1 cellular context compared by ENCODE assay signal in the genomic region with DNA sequence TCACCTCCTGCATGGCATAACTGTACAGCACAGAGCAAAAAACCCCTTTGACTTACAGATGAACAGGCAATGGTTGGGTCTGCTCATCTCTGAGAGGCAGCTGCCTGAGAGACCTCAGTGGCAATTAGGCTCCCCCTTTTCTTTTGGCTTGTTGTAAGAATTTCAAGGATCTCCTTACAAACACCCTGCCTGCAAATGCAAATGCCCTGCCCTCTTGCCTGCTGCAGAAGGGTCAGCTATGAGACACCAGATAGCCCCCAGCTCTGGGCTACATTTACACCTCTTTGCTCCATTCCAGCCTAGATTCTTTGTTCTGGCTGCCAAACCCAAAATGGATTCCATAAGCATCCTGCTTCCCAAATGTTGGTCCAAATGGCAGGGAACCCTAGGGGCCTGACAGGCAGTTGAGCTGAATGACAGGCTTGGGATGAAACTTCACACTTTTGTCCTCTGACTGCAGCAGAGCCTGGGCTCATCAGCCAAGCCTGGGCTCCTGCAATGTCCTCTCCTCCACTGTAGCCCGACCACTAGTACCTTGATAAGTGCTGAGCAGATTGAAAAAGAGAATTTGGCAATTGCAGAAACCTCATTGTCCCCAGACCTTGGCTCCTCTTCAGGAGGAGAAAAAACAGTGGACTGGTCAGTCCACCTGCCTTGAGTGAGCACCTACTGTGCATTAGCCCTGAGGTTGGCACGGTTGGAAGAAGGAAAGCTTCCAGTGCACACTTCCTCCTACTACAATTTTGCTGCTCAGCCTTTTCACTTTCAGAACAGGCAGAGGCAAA.
TF ChIP-seq lines count a peak whose summit lies in the region.

No MANE protein-coding gene starts in this region.

TF ChIP-seq in WTC11, 78 proteins besides CTCF, POLR2A, EP300 and RAD21 (continued from another document):
- TF ChIP-seq, protein P1, sequence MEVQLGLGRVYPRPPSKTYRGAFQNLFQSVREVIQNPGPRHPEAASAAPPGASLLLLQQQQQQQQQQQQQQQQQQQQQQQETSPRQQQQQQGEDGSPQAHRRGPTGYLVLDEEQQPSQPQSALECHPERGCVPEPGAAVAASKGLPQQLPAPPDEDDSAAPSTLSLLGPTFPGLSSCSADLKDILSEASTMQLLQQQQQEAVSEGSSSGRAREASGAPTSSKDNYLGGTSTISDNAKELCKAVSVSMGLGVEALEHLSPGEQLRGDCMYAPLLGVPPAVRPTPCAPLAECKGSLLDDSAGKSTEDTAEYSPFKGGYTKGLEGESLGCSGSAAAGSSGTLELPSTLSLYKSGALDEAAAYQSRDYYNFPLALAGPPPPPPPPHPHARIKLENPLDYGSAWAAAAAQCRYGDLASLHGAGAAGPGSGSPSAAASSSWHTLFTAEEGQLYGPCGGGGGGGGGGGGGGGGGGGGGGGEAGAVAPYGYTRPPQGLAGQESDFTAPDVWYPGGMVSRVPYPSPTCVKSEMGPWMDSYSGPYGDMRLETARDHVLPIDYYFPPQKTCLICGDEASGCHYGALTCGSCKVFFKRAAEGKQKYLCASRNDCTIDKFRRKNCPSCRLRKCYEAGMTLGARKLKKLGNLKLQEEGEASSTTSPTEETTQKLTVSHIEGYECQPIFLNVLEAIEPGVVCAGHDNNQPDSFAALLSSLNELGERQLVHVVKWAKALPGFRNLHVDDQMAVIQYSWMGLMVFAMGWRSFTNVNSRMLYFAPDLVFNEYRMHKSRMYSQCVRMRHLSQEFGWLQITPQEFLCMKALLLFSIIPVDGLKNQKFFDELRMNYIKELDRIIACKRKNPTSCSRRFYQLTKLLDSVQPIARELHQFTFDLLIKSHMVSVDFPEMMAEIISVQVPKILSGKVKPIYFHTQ (CRISPR knock-in tag; IDR thresholded peaks at IDR 0.05), result no peak
- TF ChIP-seq TEAD4 (CRISPR knock-in tag; IDR thresholded peaks at IDR 0.05) (no peak), SMAD4 (CRISPR knock-in tag; IDR thresholded peaks at IDR 0.05) (no peak), E2F1 (CRISPR knock-in tag; IDR thresholded peaks at IDR 0.05) (no peak), NFATC4 (CRISPR knock-in tag; IDR thresholded peaks at IDR 0.05) (no peak), GRHL2 (CRISPR knock-in tag; IDR thresholded peaks at IDR 0.05; ENCODE audit: insufficient replicate concordance, severe bottlenecking) (no peak), ZNF232 (CRISPR knock-in tag; IDR thresholded peaks at IDR 0.05) (no peak), E2F5 (CRISPR knock-in tag; IDR thresholded peaks at IDR 0.05) (no peak), ZNF219 (CRISPR knock-in tag; IDR thresholded peaks at IDR 0.05; ENCODE audit: borderline replicate concordance) (no peak), CREB1 (CRISPR knock-in tag; IDR thresholded peaks at IDR 0.05) (no peak), ATF1 (CRISPR knock-in tag; IDR thresholded peaks at IDR 0.05) (no peak), ZBTB43 (CRISPR knock-in tag; IDR thresholded peaks at IDR 0.05) (no peak), OVOL2 (CRISPR knock-in tag; IDR thresholded peaks at IDR 0.05; ENCODE audit: borderline replicate concordance) (no peak)
- TF ChIP-seq, protein P2, sequence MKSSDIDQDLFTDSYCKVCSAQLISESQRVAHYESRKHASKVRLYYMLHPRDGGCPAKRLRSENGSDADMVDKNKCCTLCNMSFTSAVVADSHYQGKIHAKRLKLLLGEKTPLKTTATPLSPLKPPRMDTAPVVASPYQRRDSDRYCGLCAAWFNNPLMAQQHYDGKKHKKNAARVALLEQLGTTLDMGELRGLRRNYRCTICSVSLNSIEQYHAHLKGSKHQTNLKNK (CRISPR knock-in tag; IDR thresholded peaks at IDR 0.05), result no peak
